In the genomic region with DNA sequence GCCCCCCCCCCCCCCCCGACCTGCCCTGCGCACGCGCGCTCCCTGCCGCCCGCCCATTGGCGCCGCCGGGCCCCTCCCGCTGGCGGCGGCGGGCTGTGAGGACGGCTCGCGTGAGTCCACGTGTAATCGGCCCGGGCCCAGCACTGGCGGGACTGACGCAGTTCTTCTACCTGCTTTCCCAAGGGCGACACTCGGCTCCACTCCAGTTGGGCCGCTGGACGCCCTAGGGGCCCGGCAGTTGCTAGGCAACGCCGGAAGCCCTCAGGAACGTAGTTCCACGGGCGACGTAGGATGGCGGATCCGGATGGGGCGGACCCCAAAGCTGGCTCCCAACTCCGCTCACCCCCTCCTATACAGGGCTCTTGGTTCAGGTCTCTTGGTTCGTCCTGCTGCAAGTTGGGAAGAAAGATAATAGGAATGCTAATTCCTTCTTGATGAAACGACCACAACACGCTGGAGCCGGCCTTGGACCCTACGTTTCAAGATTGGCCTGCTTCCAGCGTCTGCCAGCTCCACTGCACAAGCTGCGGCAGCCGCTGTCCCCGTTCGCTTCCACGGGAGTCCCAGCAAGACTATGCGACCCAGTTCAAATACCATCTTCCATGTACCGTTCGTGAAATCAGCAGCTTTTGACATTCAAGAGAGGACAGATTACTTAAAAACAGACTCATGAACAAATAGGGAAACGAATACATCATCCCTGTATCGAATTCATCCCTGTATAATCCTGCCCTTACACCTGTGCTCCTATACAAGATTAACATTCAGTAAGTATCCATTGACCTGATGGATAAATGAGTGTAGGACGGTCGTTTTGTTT, we compare ENCODE assay signal across 8 cellular contexts. TPM values are rescaled to one million over a fixed set of nuclear protein-coding genes. Genes with fewer than 3 reads are reported as not detected.
DNase-seq lines count a peak whose midpoint lies in the region; ATAC-seq and TF ChIP-seq lines count a peak whose summit lies in the region.

No MANE protein-coding gene starts in this region.

- peak overlapping the region; percentile 87 for H3K27ac ChIP-seq in GM23248
- peak overlapping the region; percentile 86 for H3K27ac ChIP-seq in KOPT-K1 (ENCODE audit: low read depth, low read length, poor library complexity, severe bottlenecking)

- H3K36me3 ChIP-seq in GM23248 (ENCODE audit: low read depth), result 0 out of 2 replicates have a peak, but pooled peaks cover 8% of the 10 kb centered on the region
- peaks cover 20% of the 10 kb centered on the region for H3K36me3 ChIP-seq in KOPT-K1 (ENCODE audit: insufficient read depth, low read length)

- H3K4me3 ChIP-seq in GM23248, result peak overlapping the region; percentile 81
- H3K4me3 ChIP-seq in fibroblast of pulmonary artery (replicated peaks; ENCODE audit: low read depth, low read length), result peak overlapping the region; percentile 94

- peaks cover 43% of the 10 kb centered on the region for H3K4me1 Mint-ChIP-seq in activated T-helper 2 cell treated with anti-CD3 and anti-CD28 coated beads, Interferon-gamma antibody, Interleukin-2, Interleukin-4, amounts not matched to agents 10 μg/mL and 5 μg/mL and 100 μg/mL, durations not matched to agents 14 hours and 24 hours and 36 hours (ENCODE audit: low read depth)
- H3K4me1 Mint-ChIP-seq in natural killer cell treated with Interleukin-12 subunit alpha and Interleukin-12 subunit beta and Interleukin-15 and Interleukin-18, amount 100 ng/mL, for 72 hours (ENCODE audit: low read depth in 2 of 2), result peaks cover 29 to 33% of the 10 kb centered on the region in 2 donors

- H3K79me2 ChIP-seq in GM23248 (ENCODE audit: insufficient read depth), result peaks cover 69% of the 10 kb centered on the region

- H3K9ac ChIP-seq in GM23248, result peak overlapping the region; percentile 96

- H3K9me3 Mint-ChIP-seq in activated T-helper 2 cell treated with anti-CD3 and anti-CD28 coated beads, Interferon-gamma antibody, Interleukin-2, Interleukin-4, amounts not matched to agents 10 μg/mL and 5 μg/mL and 100 μg/mL, durations not matched to agents 14 hours and 24 hours and 36 hours, result no peaks in the 10 kb centered on the region
- H3K9me3 Mint-ChIP-seq in natural killer cell treated with Interleukin-12 subunit alpha and Interleukin-12 subunit beta and Interleukin-15 and Interleukin-18, amount 100 ng/mL, for 72 hours, result no peaks in the 10 kb centered on the region

- peak; percentile 94 to 96 for ATAC-seq in natural killer cell treated with Interleukin-12 subunit alpha and Interleukin-12 subunit beta and Interleukin-15 and Interleukin-18, amount 100 ng/mL, for 72 hours

- H3K27me3 ChIP-seq in GM23248 (replicated peaks; ENCODE audit: insufficient read depth), result no peaks in the 10 kb centered on the region

- H3K4me3 Mint-ChIP-seq in activated T-helper 2 cell treated with anti-CD3 and anti-CD28 coated beads, Interferon-gamma antibody, Interleukin-2, Interleukin-4, amounts not matched to agents 10 μg/mL and 5 μg/mL and 100 μg/mL, durations not matched to agents 14 hours and 24 hours and 36 hours (ENCODE audit: low read depth), result peak overlapping the region; percentile 98
- peak overlapping the region; percentile 98 for H3K4me3 Mint-ChIP-seq in natural killer cell treated with Interleukin-12 subunit alpha and Interleukin-12 subunit beta and Interleukin-15 and Interleukin-18, amount 100 ng/mL, for 72 hours

- H2AFZ ChIP-seq in GM23248, result peak overlapping the region; percentile 82

- H3K36me3 Mint-ChIP-seq in activated T-helper 2 cell treated with anti-CD3 and anti-CD28 coated beads, Interferon-gamma antibody, Interleukin-2, Interleukin-4, amounts not matched to agents 10 μg/mL and 5 μg/mL and 100 μg/mL, durations not matched to agents 14 hours and 24 hours and 36 hours (ENCODE audit: low read depth), result peaks cover 20% of the 10 kb centered on the region
- H3K36me3 Mint-ChIP-seq in natural killer cell treated with Interleukin-12 subunit alpha and Interleukin-12 subunit beta and Interleukin-15 and Interleukin-18, amount 100 ng/mL, for 72 hours, result peaks cover 7% of the 10 kb centered on the region

- in situ Hi-C loops in GM23248 (cut with MboI), result no loop called here

- H3K27me3 Mint-ChIP-seq in activated T-helper 2 cell treated with anti-CD3 and anti-CD28 coated beads, Interferon-gamma antibody, Interleukin-2, Interleukin-4, amounts not matched to agents 10 μg/mL and 5 μg/mL and 100 μg/mL, durations not matched to agents 14 hours and 24 hours and 36 hours (ENCODE audit: low read depth), result no peaks in the 10 kb centered on the region
- peaks cover 0 to 4% of the 10 kb centered on the region in 2 donors for H3K27me3 Mint-ChIP-seq in natural killer cell treated with Interleukin-12 subunit alpha and Interleukin-12 subunit beta and Interleukin-15 and Interleukin-18, amount 100 ng/mL, for 72 hours

- H3K9me2 ChIP-seq in GM23248 (ENCODE audit: insufficient read depth), result no peaks in the 10 kb centered on the region

- H3F3A ChIP-seq in GM23248 (ENCODE audit: insufficient read depth), result peaks cover 46% of the 10 kb centered on the region

- TF ChIP-seq CTCF in fibroblast of pulmonary artery (IDR thresholded peaks at IDR 0.05; ENCODE audit: low read length, missing control alignments), result no peak

- peak overlapping the region; percentile 79 for H3K27ac Mint-ChIP-seq in activated T-helper 2 cell treated with anti-CD3 and anti-CD28 coated beads, Interferon-gamma antibody, Interleukin-2, Interleukin-4, amounts not matched to agents 10 μg/mL and 5 μg/mL and 100 μg/mL, durations not matched to agents 14 hours and 24 hours and 36 hours
- peak overlapping the region; percentile 34 to 90 for H3K27ac Mint-ChIP-seq in natural killer cell treated with Interleukin-12 subunit alpha and Interleukin-12 subunit beta and Interleukin-15 and Interleukin-18, amount 100 ng/mL, for 72 hours

- WGBS in GM23248 (ENCODE audit: low coverage in 1 of 2, low lambda C conversion rate in 2 of 2, missing lambda C conversion rate in 2 of 2), 2 experiments, result 1 to 2% methylated on average over 48 to 53 of the region's 55 CpGs

- DNase-seq in EH (ENCODE audit: low read depth) (peak; percentile 94), GM23248 (peak; percentile 94), RKO (ENCODE audit: low spot score) (peak; percentile 94), fibroblast of pulmonary artery (ENCODE audit: low read depth) (peak; percentile 94)
- DNase-seq in activated T-helper 2 cell treated with anti-CD3 and anti-CD28 coated beads, Interferon-gamma antibody, Interleukin-2, Interleukin-4, amounts not matched to agents 10 μg/mL and 5 μg/mL and 100 μg/mL, durations not matched to agents 14 hours and 24 hours and 36 hours (ENCODE audit: low spot score), result peak; percentile 79
- peak; percentile 85 for DNase-seq in natural killer cell treated with Interleukin-12 subunit alpha and Interleukin-12 subunit beta and Interleukin-15 and Interleukin-18, amount 100 ng/mL, for 72 hours (ENCODE audit: low spot score)
- DNase-seq in stimulated activated naive CD4-positive, alpha-beta T cell treated with Interleukin-2 at 50 U/mL for 16 hours (lab: John Stamatoyannopoulos, UW), result peak; percentile 81

- H3K9me3 ChIP-seq in GM23248 (ENCODE audit: low read depth) (no peaks in the 10 kb centered on the region), KOPT-K1 (ENCODE audit: insufficient read depth, low read length, poor library complexity, severe bottlenecking) (no peaks in the 10 kb centered on the region)

- H3K4me1 ChIP-seq in GM23248 (ENCODE audit: insufficient read depth), result peaks cover 27% of the 10 kb centered on the region

- intact Hi-C loops in activated T-helper 2 cell treated with anti-CD3 and anti-CD28 coated beads, Interferon-gamma antibody, Interleukin-2, Interleukin-4, amounts not matched to agents 10 μg/mL and 5 μg/mL and 100 μg/mL, durations not matched to agents 14 hours and 24 hours and 36 hours (cut with micrococcal nuclease), result no loop called here

- H3K4me2 ChIP-seq in GM23248 (ENCODE audit: unreplicated experiment), result peak overlapping the region; percentile 87

- H4K20me1 ChIP-seq in GM23248 (ENCODE audit: insufficient read depth), result no peaks in the 10 kb centered on the region

RNA-seq across cellular contexts. Expression of gene MCFD2, which starts 0.4 kb away (rescaled TPM):
- total RNA-seq in GM23248 (2014; rRNA removed; shearing (Covaris generic)), result 310 and 329 TPM in 2 replicates
- 298 and 303 TPM in 2 replicates for polyA plus RNA-seq in GM23248 (2016; fragmentation: Nextera tagmentation; extraction: Ambion mirVana)
- 45.2 and 46.0 TPM in 2 replicates for total RNA-seq in activated T-helper 2 cell treated with anti-CD3 and anti-CD28 coated beads, Interferon-gamma antibody, Interleukin-2, Interleukin-4, amounts not matched to agents 10 μg/mL and 5 μg/mL and 100 μg/mL, durations not matched to agents 14 hours and 24 hours and 36 hours
- 10 to 100 TPM; 38.4 to 45.1 TPM for total RNA-seq in natural killer cell treated with Interleukin-12 subunit alpha and Interleukin-12 subunit beta and Interleukin-15 and Interleukin-18, amount 100 ng/mL, for 72 hours

RNA-seq across cellular contexts. Expression of gene TTC7A, which starts 25.0 kb away (rescaled TPM):
- total RNA-seq in GM23248 (2014; rRNA removed; shearing (Covaris generic)), result 51.2 and 61.1 TPM in 2 replicates
- polyA plus RNA-seq in GM23248 (2016; fragmentation: Nextera tagmentation; extraction: Ambion mirVana), result 16.1 and 17.7 TPM in 2 replicates
- total RNA-seq in activated T-helper 2 cell treated with anti-CD3 and anti-CD28 coated beads, Interferon-gamma antibody, Interleukin-2, Interleukin-4, amounts not matched to agents 10 μg/mL and 5 μg/mL and 100 μg/mL, durations not matched to agents 14 hours and 24 hours and 36 hours, result 75.2 and 75.5 TPM in 2 replicates
- total RNA-seq in natural killer cell treated with Interleukin-12 subunit alpha and Interleukin-12 subunit beta and Interleukin-15 and Interleukin-18, amount 100 ng/mL, for 72 hours, result 10 to 100 TPM; 52.5 to 68.6 TPM

Comparison
In these comparisons a context has a peak if more than half of its experiments do, and no peak if none do; other contexts are left out.
1. Peak in every context shown above with its lines: DNase-seq, ATAC-seq, H3K4me3 ChIP-seq and H3K27ac ChIP-seq.